25 cellular contexts compared by ENCODE assay signal in the genomic region with DNA sequence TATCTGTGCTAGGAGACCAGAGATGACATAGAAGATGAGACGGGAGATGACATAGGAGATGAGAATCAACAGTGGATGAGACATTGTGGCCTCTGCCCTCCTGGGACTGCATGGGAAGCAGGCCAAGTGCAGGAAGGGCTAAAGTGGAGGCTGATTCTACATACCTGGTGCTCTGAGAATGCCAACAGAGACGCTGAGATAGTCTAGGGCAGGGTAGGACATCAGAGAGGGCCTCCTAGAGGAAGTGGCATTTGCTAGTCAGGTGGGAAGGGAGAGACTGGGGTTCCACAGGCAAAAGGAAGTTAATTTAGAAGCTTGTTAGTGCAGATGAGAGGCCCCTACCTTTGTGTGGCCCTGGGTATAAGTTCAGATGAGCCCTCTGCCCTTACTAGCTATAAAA.
"Had no signal": no experiment of that assay in that cellular context is flagged by ENCODE, and none has a peak within 500 bp of the region (broad histone marks: within the 10 kb centered on the region; RNA-seq: fewer than 3 reads in every experiment).

No MANE protein-coding gene starts in this region.

- H3K4me3 ChIP-seq: stomach, suprapubic skin, testis, thoracic aorta, thyroid gland, tibial artery, tibial nerve, transverse colon, upper lobe of left lung, upper lobe of right lung, uterus, vagina had no signal

- ATAC-seq: stimulated activated effector memory CD8-positive, alpha-beta T cell treated with anti-CD3 and anti-CD28 coated beads, Interleukin-12 subunit alpha, Interleukin-12 subunit beta, amount 100 ng/mL, for 72 hours; stimulated activated memory B cell treated with anti-CD40 and anti-IgM and Interleukin-4, amounts not matched to agents 10 μg/mL and 1 μg/mL and 100 μg/mL, for 72 hours; stimulated activated naive B cell treated with anti-CD40 and anti-IgM and Interleukin-4, amounts not matched to agents 10 μg/mL and 1 μg/mL and 100 μg/mL, for 72 hours; stimulated activated naive CD8-positive, alpha-beta T cell treated with anti-CD3 and anti-CD28 coated beads, Interleukin-15, amount 100 ng/mL, for 72 hours; stimulated activated naive CD8-positive, alpha-beta T cell treated with anti-CD3 and anti-CD28 coated beads, Interleukin-15, Interleukin-2, amounts not matched to agents 100 U/mL and 50 U/mL, for 24 hours; upper lobe of right lung had no signal

- H3K4me1 ChIP-seq: stomach, suprapubic skin, testis, tibial artery, tibial nerve, transverse colon, upper lobe of left lung, upper lobe of right lung, uterus, vagina had no signal

- H3K36me3 ChIP-seq: stomach, suprapubic skin, thoracic aorta, thyroid gland, tibial artery, tibial nerve, transverse colon, upper lobe of left lung, upper lobe of right lung, uterus, vagina had no signal

- DNase-seq: stimulated activated CD4-positive, alpha-beta T cell treated with anti-CD3 and anti-CD28 coated beads, Interleukin-2, amount 100 ng/mL, for 48 hours; stimulated activated CD4-positive, alpha-beta T cell treated with anti-CD3 and anti-CD28 coated beads, Interleukin-4, amount 100 ng/mL, for 24 hours; stimulated activated CD4-positive, alpha-beta T cell treated with anti-CD3 and anti-CD28 coated beads, Interleukin-4, amount 100 ng/mL, for 4 hours; stimulated activated CD8-positive, alpha-beta memory T cell treated with anti-CD3 and anti-CD28 coated beads, Interleukin-4, amount 100 ng/mL, for 48 hours; stimulated activated naive B cell treated with anti-CD40 and anti-IgM and Interleukin-4, amounts not matched to agents 10 μg/mL and 1 μg/mL and 100 μg/mL, for 72 hours; stimulated activated naive CD4-positive, alpha-beta T cell; stimulated activated naive CD4-positive, alpha-beta T cell treated with Interleukin-2 at 50 U/mL for 16 hours; stimulated activated naive CD8-positive, alpha-beta T cell treated with anti-CD3 and anti-CD28 coated beads, Interleukin-15, amount 100 ng/mL, for 72 hours; stimulated activated naive CD8-positive, alpha-beta T cell treated with anti-CD3 and anti-CD28 coated beads, Interleukin-15, Interleukin-2, amounts not matched to agents 100 U/mL and 50 U/mL, for 24 hours; stomach; substantia nigra; testis; thyroid gland; tibial artery; transverse colon; trophoblast cell; upper lobe of left lung; upper lobe of right lung; uterus had no signal

- H3K27me3 ChIP-seq: suprapubic skin, testis, thyroid gland, tibial artery, tibial nerve, transverse colon, upper lobe of left lung, upper lobe of right lung, uterus, vagina had no signal

- H3K9me3 ChIP-seq: stomach, suprapubic skin, testis, thoracic aorta, thyroid gland, tibial artery, tibial nerve, transverse colon, upper lobe of left lung, upper lobe of right lung, uterus, vagina had no signal

- H3K27ac ChIP-seq: stomach, suprapubic skin, testis, thoracic aorta, thyroid gland, tibial artery, tibial nerve, transverse colon, upper lobe of left lung, upper lobe of right lung, uterus, vagina had no signal
